27 cellular contexts compared by ENCODE assay signal in the genomic region with DNA sequence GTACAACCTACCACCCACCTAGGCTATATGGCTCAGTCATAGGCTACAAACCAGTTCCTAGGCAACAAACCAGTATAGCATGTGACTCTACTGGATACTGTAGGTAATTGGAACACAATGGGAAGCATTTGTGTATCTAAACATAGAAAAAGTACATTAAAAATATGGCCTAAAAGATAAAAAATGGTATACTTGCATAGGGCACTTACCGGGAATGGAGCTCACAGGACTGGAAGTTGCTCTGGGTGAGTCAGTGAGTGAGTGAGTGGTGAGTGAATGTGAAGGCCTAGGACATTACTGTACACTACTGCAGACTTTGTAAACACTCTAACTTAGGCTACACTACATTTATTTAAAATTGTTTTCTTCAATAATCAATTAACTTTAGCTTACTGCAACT.
DNase-seq lines count a peak whose midpoint lies in the region; ATAC-seq and TF ChIP-seq lines count a peak whose summit lies in the region.
"Had no signal": no experiment of that assay in that cellular context is flagged by ENCODE, and none has a peak within 500 bp of the region (broad histone marks: within the 10 kb centered on the region; RNA-seq: fewer than 3 reads in every experiment).

No MANE protein-coding gene starts in this region.

- ATAC-seq in upper lobe of left lung (ENCODE audit: low FRiP score in 2 of 2) (no peak), GM19395 (IDR thresholded peaks at IDR 0.05; ENCODE audit: unreplicated experiment) (no peak), GM21447 (IDR thresholded peaks at IDR 0.05; ENCODE audit: unreplicated experiment) (no peak)
- ATAC-seq: activated T-cell treated with anti-CD3 and anti-CD28 coated beads, Interleukin-2, amount 50 U/mL, for 4 hours; gastrocnemius medialis; naive thymus-derived CD8-positive, alpha-beta T cell had no signal

- peak overlapping the region; percentile 63 for H3K27ac Mint-ChIP-seq in HFFc6
- peak overlapping the region; percentile 24 for H3K27ac Mint-ChIP-seq in activated T-helper 1 cell treated with anti-CD3 and anti-CD28 coated beads, Interleukin-12 subunit alpha, Interleukin-12 subunit beta, Interleukin-2, Interleukin-4 antibody, amounts not matched to agents 30 ng/mL and 10 ng/mL and 1 ng/mL, durations not matched to agents 14 hours and 24 hours and 36 hours
- H3K27ac Mint-ChIP-seq: activated naive CD4-positive, alpha-beta T cell treated with anti-CD3 and anti-CD28 coated beads, Interleukin-2, amount 10 ng/mL, durations not matched to agents 7 days and 5 days; mesothelial cell of epicardium; naive thymus-derived CD8-positive, alpha-beta T cell had no signal

- TF ChIP-seq EP300 in upper lobe of left lung (IDR thresholded peaks at IDR 0.05), result no peak

- no peak for TF ChIP-seq POLR2A in uterus (IDR thresholded peaks at IDR 0.05)
- TF ChIP-seq POLR2A in upper lobe of left lung (IDR thresholded peaks at IDR 0.05), result no peak

- no peak for DNase-seq in AG04450 (ENCODE audit: low read depth, low spot score)
- DNase-seq in HFFc6, result peak; percentile 73
- no peak for DNase-seq in activated T-helper 1 cell treated with anti-CD3 and anti-CD28 coated beads, Interleukin-12 subunit alpha, Interleukin-12 subunit beta, Interleukin-2, Interleukin-4 antibody, amounts not matched to agents 30 ng/mL and 10 ng/mL and 1 ng/mL, durations not matched to agents 14 hours and 24 hours and 36 hours (ENCODE audit: low spot score)
- peak; percentile 67 for DNase-seq in fibroblast of mammary gland (ENCODE audit: low read depth)
- no peak for DNase-seq in uterus
- no peak for DNase-seq in upper lobe of left lung
- DNase-seq: activated naive CD4-positive, alpha-beta T cell treated with anti-CD3 and anti-CD28 coated beads, Interleukin-2, amount 10 ng/mL, durations not matched to agents 7 days and 5 days; activated T-cell treated with anti-CD3 and anti-CD28 coated beads, Interleukin-2, amount 50 U/mL, for 4 hours; anterior cingulate cortex; Caco-2; central memory CD4-positive, alpha-beta T cell; gastrocnemius medialis; KBM-7; left ventricle myocardium inferior; naive thymus-derived CD8-positive, alpha-beta T cell; NCI-H1436 treated with DMSO at 0.1 percent for 48 hours; NCI-H510A treated with DMSO at 0.1 percent for 48 hours; ovary; Peyer's patch; spleen; stimulated activated CD4-positive, alpha-beta T cell treated with anti-CD3 and anti-CD28 coated beads, Interleukin-4, amount 100 ng/mL, for 1 hour; stimulated activated naive CD4-positive, alpha-beta T cell had no signal

- no peaks in the 10 kb centered on the region; the same call in 1 of the 2 replicates for H3K27me3 Mint-ChIP-seq in HFFc6 (ENCODE audit: insufficient read depth)
- H3K27me3 Mint-ChIP-seq in activated T-helper 1 cell treated with anti-CD3 and anti-CD28 coated beads, Interleukin-12 subunit alpha, Interleukin-12 subunit beta, Interleukin-2, Interleukin-4 antibody, amounts not matched to agents 30 ng/mL and 10 ng/mL and 1 ng/mL, durations not matched to agents 14 hours and 24 hours and 36 hours (ENCODE audit: insufficient read depth), result no peaks in the 10 kb centered on the region
- H3K27me3 Mint-ChIP-seq: naive thymus-derived CD8-positive, alpha-beta T cell had no signal

- H3K36me3 Mint-ChIP-seq in HFFc6 (ENCODE audit: low read depth), result no peaks in the 10 kb centered on the region
- H3K36me3 Mint-ChIP-seq in activated T-helper 1 cell treated with anti-CD3 and anti-CD28 coated beads, Interleukin-12 subunit alpha, Interleukin-12 subunit beta, Interleukin-2, Interleukin-4 antibody, amounts not matched to agents 30 ng/mL and 10 ng/mL and 1 ng/mL, durations not matched to agents 14 hours and 24 hours and 36 hours (ENCODE audit: low read depth), result peaks cover 10% of the 10 kb centered on the region
- H3K36me3 Mint-ChIP-seq: activated naive CD4-positive, alpha-beta T cell treated with anti-CD3 and anti-CD28 coated beads, Interleukin-2, amount 10 ng/mL, durations not matched to agents 7 days and 5 days; mesothelial cell of epicardium had no signal

- POLR2A ChIA-PET in AG04450 (lab: Yijun Ruan, JAX), result interaction anchor here (0.7 to 2.4 kb wide), 3 partner anchors 8 to 65 kb away, joined by 5 to 9 read pairs (median 6); no protein-coding TSS in a partner anchor

- intact Hi-C loops in activated T-helper 1 cell treated with anti-CD3 and anti-CD28 coated beads, Interleukin-12 subunit alpha, Interleukin-12 subunit beta, Interleukin-2, Interleukin-4 antibody, amounts not matched to agents 30 ng/mL and 10 ng/mL and 1 ng/mL, durations not matched to agents 14 hours and 24 hours and 36 hours (cut with micrococcal nuclease), result no loop called here
- intact Hi-C loops in uterus (cut with DNase I; ENCODE audit: low total_unique reads), result no loop called here

- H3K4me1 ChIP-seq in uterus, result no peaks in the 10 kb centered on the region
- H3K4me1 ChIP-seq in upper lobe of left lung, result no peaks in the 10 kb centered on the region
- H3K4me1 ChIP-seq: Caco-2, gastrocnemius medialis, left ventricle myocardium inferior, Peyer's patch, spleen had no signal

- peak overlapping the region; percentile 47 for H3K27ac ChIP-seq in AG04450 (ENCODE audit: low read depth, low read length)
- no peak overlapping the region for H3K27ac ChIP-seq in uterus
- H3K27ac ChIP-seq in upper lobe of left lung, result no peak overlapping the region
- H3K27ac ChIP-seq: BLaER1 treated with 17β-estradiol and CSF1 and Interleukin-3, amounts not matched to agents 10 nM and 100 nM; gastrocnemius medialis; left ventricle myocardium inferior; ovary; Peyer's patch; SJSA1; spleen had no signal

- 79 to 88% methylated on average over 1 of the region's 1 CpG for WGBS in upper lobe of left lung, 2 donors

- H3K9me3 Mint-ChIP-seq in HFFc6, result no peaks in the 10 kb centered on the region
- H3K9me3 Mint-ChIP-seq in activated T-helper 1 cell treated with anti-CD3 and anti-CD28 coated beads, Interleukin-12 subunit alpha, Interleukin-12 subunit beta, Interleukin-2, Interleukin-4 antibody, amounts not matched to agents 30 ng/mL and 10 ng/mL and 1 ng/mL, durations not matched to agents 14 hours and 24 hours and 36 hours, result peaks cover 13% of the 10 kb centered on the region
- H3K9me3 Mint-ChIP-seq: activated naive CD4-positive, alpha-beta T cell treated with anti-CD3 and anti-CD28 coated beads, Interleukin-2, amount 10 ng/mL, durations not matched to agents 7 days and 5 days had no signal

- no peak for TF ChIP-seq CTCF in AG04450 (IDR thresholded peaks at IDR 0.05; ENCODE audit: low read depth, low read length)
- TF ChIP-seq CTCF in HFFc6 (IDR thresholded peaks at IDR 0.05), result no peak
- no peak for TF ChIP-seq CTCF in fibroblast of mammary gland (conservative IDR thresholded peaks at IDR 0.05; ENCODE audit: control insufficient read depth, insufficient read depth, low read depth, low read length)
- no peak for TF ChIP-seq CTCF in uterus (IDR thresholded peaks at IDR 0.05)
- TF ChIP-seq CTCF in upper lobe of left lung (IDR thresholded peaks at IDR 0.05), result no peak

- no peaks in the 10 kb centered on the region for H3K27me3 ChIP-seq in AG04450 (ENCODE audit: control insufficient read depth, insufficient read depth, low read length)
- no peaks in the 10 kb centered on the region for H3K27me3 ChIP-seq in uterus
- no peaks in the 10 kb centered on the region for H3K27me3 ChIP-seq in upper lobe of left lung
- H3K27me3 ChIP-seq: BLaER1 treated with 17β-estradiol and CSF1 and Interleukin-3, amounts not matched to agents 10 nM and 100 nM; gastrocnemius medialis; ovary; Peyer's patch; SJSA1; spleen had no signal

- H3K9me3 ChIP-seq in AG04450 (ENCODE audit: control insufficient read depth, insufficient read depth, low read length), result no peaks in the 10 kb centered on the region
- H3K9me3 ChIP-seq in uterus, result no peaks in the 10 kb centered on the region
- H3K9me3 ChIP-seq in upper lobe of left lung, result no peaks in the 10 kb centered on the region
- H3K9me3 ChIP-seq: Caco-2, gastrocnemius medialis, ovary, Peyer's patch, SJSA1, spleen had no signal

- H3K4me3 ChIP-seq in AG04450 (ENCODE audit: low read depth, low read length) (no peak overlapping the region), fibroblast of mammary gland (ENCODE audit: control insufficient read depth, low read depth, low read length) (no peak overlapping the region), uterus (no peak overlapping the region), upper lobe of left lung (no peak overlapping the region)
- H3K4me3 ChIP-seq: BLaER1 treated with 17β-estradiol and CSF1 and Interleukin-3, amounts not matched to agents 10 nM and 100 nM; gastrocnemius medialis; left ventricle myocardium inferior; ovary; Peyer's patch; SJSA1; spleen had no signal

- peaks cover 64% of the 10 kb centered on the region for H3K4me1 Mint-ChIP-seq in HFFc6 (ENCODE audit: low read depth)
- peaks cover 21% of the 10 kb centered on the region for H3K4me1 Mint-ChIP-seq in activated T-helper 1 cell treated with anti-CD3 and anti-CD28 coated beads, Interleukin-12 subunit alpha, Interleukin-12 subunit beta, Interleukin-2, Interleukin-4 antibody, amounts not matched to agents 30 ng/mL and 10 ng/mL and 1 ng/mL, durations not matched to agents 14 hours and 24 hours and 36 hours (ENCODE audit: low read depth)
- H3K4me1 Mint-ChIP-seq: activated naive CD4-positive, alpha-beta T cell treated with anti-CD3 and anti-CD28 coated beads, Interleukin-2, amount 10 ng/mL, durations not matched to agents 7 days and 5 days; mesothelial cell of epicardium; naive thymus-derived CD8-positive, alpha-beta T cell had no signal

- CTCF ChIA-PET in AG04450 (lab: Charles Lee), result no interaction called here

- H3K36me3 ChIP-seq in uterus, result no peaks in the 10 kb centered on the region
- no peaks in the 10 kb centered on the region for H3K36me3 ChIP-seq in upper lobe of left lung
- H3K36me3 ChIP-seq: gastrocnemius medialis, left ventricle myocardium inferior, ovary, Peyer's patch, SJSA1, spleen had no signal

- H3K4me3 Mint-ChIP-seq in HFFc6, result no peak overlapping the region
- no peak overlapping the region for H3K4me3 Mint-ChIP-seq in activated T-helper 1 cell treated with anti-CD3 and anti-CD28 coated beads, Interleukin-12 subunit alpha, Interleukin-12 subunit beta, Interleukin-2, Interleukin-4 antibody, amounts not matched to agents 30 ng/mL and 10 ng/mL and 1 ng/mL, durations not matched to agents 14 hours and 24 hours and 36 hours
- H3K4me3 Mint-ChIP-seq: activated naive CD4-positive, alpha-beta T cell treated with anti-CD3 and anti-CD28 coated beads, Interleukin-2, amount 10 ng/mL, durations not matched to agents 7 days and 5 days; activated T-cell treated with anti-CD3 and anti-CD28 coated beads, Interleukin-2, amount 50 U/mL, for 4 hours; mesothelial cell of epicardium; naive thymus-derived CD8-positive, alpha-beta T cell had no signal

Comparison
In these comparisons a context has a peak if more than half of its experiments do, and no peak if none do; other contexts are left out.
1. DNase-seq: peak in HFFc6 (single experiment) and fibroblast of mammary gland (single experiment); none in AG04450 (single experiment), activated T-helper 1 cell treated with anti-CD3 and anti-CD28 coated beads, Interleukin-12 subunit alpha, Interleukin-12 subunit beta, Interleukin-2, Interleukin-4 antibody, amounts not matched to agents 30 ng/mL and 10 ng/mL and 1 ng/mL, durations not matched to agents 14 hours and 24 hours and 36 hours (single experiment), uterus (0 of 2) and upper lobe of left lung (0 of 2).